8 cellular contexts compared by ENCODE assay signal in genomic region chr2:152861349-152861942, GRCh38.
A peak's percentile ranks its signal among the peaks of the same experiment; 100 is the strongest.
DNase-seq lines count a peak whose midpoint lies in the region; ATAC-seq and TF ChIP-seq lines count a peak whose summit lies in the region.

No MANE protein-coding gene starts in this region.

- DNase-seq in left ventricle myocardium inferior (no peak), Right ventricle myocardium superior (no peak), HT1080 (ENCODE audit: low read depth) (peak; percentile 36), kidney epithelial cell (ENCODE audit: low read depth) (no peak), UCSD-AML1 (lab: John Stamatoyannopoulos, UW; ENCODE audit: unreplicated experiment) (no peak), dedifferentiated amniotic fluid mesenchymal stem cell (ENCODE audit: extremely low spot score) (no peak)

- H3K9me3 ChIP-seq in left ventricle myocardium inferior (replicated peaks), result peaks cover 14% of the 10 kb centered on the region

- TF ChIP-seq CTCF in left ventricle myocardium inferior (IDR thresholded peaks at IDR 0.05; ENCODE audit: borderline replicate concordance), result peak; percentile 60
- TF ChIP-seq CTCF in VCaP (conservative IDR thresholded peaks at IDR 0.05), result peak; percentile 89
- peak; percentile 64 for TF ChIP-seq CTCF in kidney epithelial cell (IDR thresholded peaks at IDR 0.05; ENCODE audit: insufficient read depth, low read length, poor library complexity, severe bottlenecking)

- intact Hi-C loops in left ventricle myocardium inferior (cut with micrococcal nuclease) (no loop called here), Right ventricle myocardium superior (cut with DNase I) (no loop called here)

- H3K4me1 ChIP-seq in left ventricle myocardium inferior, result no peaks in the 10 kb centered on the region

- H3K36me3 ChIP-seq in left ventricle myocardium inferior (no peaks in the 10 kb centered on the region), kidney epithelial cell (ENCODE audit: control insufficient read depth, insufficient read depth, low read length) (no peaks in the 10 kb centered on the region)

- H3K27me3 ChIP-seq in left ventricle myocardium inferior (ENCODE audit: low read depth), result no peaks in the 10 kb centered on the region
- no peaks in the 10 kb centered on the region for H3K27me3 ChIP-seq in kidney epithelial cell (ENCODE audit: control insufficient read depth, insufficient read depth, low read length)

- ATAC-seq in Right ventricle myocardium superior (ENCODE audit: poor library complexity), result no peak
- no peak for ATAC-seq in HG03469 (IDR thresholded peaks at IDR 0.05; ENCODE audit: unreplicated experiment)

- H3K4me3 ChIP-seq in left ventricle myocardium inferior, result no peak overlapping the region
- H3K4me3 ChIP-seq in kidney epithelial cell (ENCODE audit: low read depth, low read length), result no peak overlapping the region

- H3K27ac ChIP-seq in left ventricle myocardium inferior (replicated peaks) (no peak overlapping the region), VCaP (no peak overlapping the region)
